In the genomic region with DNA sequence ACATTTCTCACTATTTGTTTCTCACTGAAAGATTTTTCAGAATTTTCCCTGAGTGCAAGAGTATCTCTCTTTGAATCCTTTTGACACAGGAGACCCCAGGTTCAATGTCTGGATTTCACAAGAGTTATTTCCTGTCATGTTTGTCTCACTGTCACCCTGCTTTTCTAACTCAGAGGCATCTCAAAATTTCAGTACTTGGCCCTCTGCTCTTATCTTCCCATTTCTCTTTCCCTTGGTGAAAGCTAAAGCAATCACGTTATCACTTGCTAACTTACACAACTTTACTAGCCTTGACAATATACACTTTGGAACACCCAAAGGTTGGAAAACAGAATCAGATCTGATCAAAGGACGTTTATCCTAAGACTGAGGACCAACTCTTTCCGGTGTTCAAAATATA, we compare ENCODE assay signal across 33 cellular contexts. TPM values are rescaled to one million over a fixed set of nuclear protein-coding genes. Genes with fewer than 3 reads are reported as not detected.
"Had no signal": no experiment of that assay in that cellular context is flagged by ENCODE, and none has a peak within 500 bp of the region (broad histone marks: within the 10 kb centered on the region; RNA-seq: fewer than 3 reads in every experiment).

No MANE protein-coding gene starts in this region.

- H3K4me1 Mint-ChIP-seq: immature natural killer cell; naive B cell; naive thymus-derived CD8-positive, alpha-beta T cell had no signal

- H3K36me3 Mint-ChIP-seq: immature natural killer cell; naive B cell; naive thymus-derived CD8-positive, alpha-beta T cell had no signal

- ATAC-seq: effector memory CD8-positive, alpha-beta T cell; esophagus mucosa; gastrocnemius medialis; heart right ventricle; left colon; left lobe of liver; left ventricle myocardium superior; lower lobe of right lung; mucosa of descending colon; naive thymus-derived CD8-positive, alpha-beta T cell had no signal

- H3K27ac ChIP-seq: colonic mucosa, epithelial cell of prostate, esophagus squamous epithelium, gastrocnemius medialis, heart right ventricle, lower lobe of right lung had no signal

- DNase-seq: colonic mucosa; cortex of kidney; effector CD8-positive, alpha-beta T cell; effector memory CD8-positive, alpha-beta T cell; endodermal cell; erythroblast; esophagus squamous epithelium; foreskin fibroblast; foreskin melanocyte; gastrocnemius medialis; glutamatergic neuron; head of caudate nucleus; heart right ventricle; hippocampal formation; immature natural killer cell; islet precursor cell; kidney; kidney glomerular epithelial cell; left colon; left ventricle myocardium superior; lower lobe of right lung; mesenchymal stem cell; mucosa of descending colon; naive B cell; naive thymus-derived CD8-positive, alpha-beta T cell had no signal

- H3K9me3 Mint-ChIP-seq: dendritic cell treated with granulocyte-macrophage colony-stimulating factor and Interleukin-4, amounts not matched to agents 40 ng/mL and 50 ng/mL, for 4 days; effector memory CD8-positive, alpha-beta T cell; endodermal cell; immature natural killer cell; naive thymus-derived CD8-positive, alpha-beta T cell had no signal

- H3K36me3 ChIP-seq: colonic mucosa, esophagus squamous epithelium, gastrocnemius medialis, heart right ventricle, lower lobe of right lung had no signal

- H3K27me3 Mint-ChIP-seq: dendritic cell treated with granulocyte-macrophage colony-stimulating factor and Interleukin-4, amounts not matched to agents 40 ng/mL and 50 ng/mL, for 4 days had no signal

- H3K9me3 ChIP-seq: colonic mucosa, esophagus squamous epithelium, gastrocnemius medialis, heart right ventricle, lower lobe of right lung, mucosa of descending colon had no signal

- H3K4me1 ChIP-seq: colonic mucosa, esophagus squamous epithelium, gastrocnemius medialis, heart right ventricle, lower lobe of right lung had no signal

- FAIRE-seq: endometrium, kidney had no signal

- H3K27me3 ChIP-seq: colonic mucosa, esophagus squamous epithelium, gastrocnemius medialis had no signal

- H3K27ac Mint-ChIP-seq: dendritic cell treated with granulocyte-macrophage colony-stimulating factor and Interleukin-4, amounts not matched to agents 40 ng/mL and 50 ng/mL, for 4 days; effector memory CD8-positive, alpha-beta T cell; endodermal cell; immature natural killer cell; mesothelial cell of epicardium; naive B cell; naive thymus-derived CD8-positive, alpha-beta T cell had no signal

- H3K4me3 Mint-ChIP-seq: dendritic cell treated with granulocyte-macrophage colony-stimulating factor and Interleukin-4, amounts not matched to agents 40 ng/mL and 50 ng/mL, for 4 days; effector memory CD8-positive, alpha-beta T cell; endodermal cell; immature natural killer cell; mesothelial cell of epicardium; naive B cell; naive thymus-derived CD8-positive, alpha-beta T cell had no signal

- H3K4me3 ChIP-seq: colonic mucosa, esophagus squamous epithelium, gastrocnemius medialis, heart right ventricle, lower lobe of right lung, mucosa of descending colon had no signal

RNA-seq across cellular contexts. Expression of a gene that starts 17.3 kb away (rescaled TPM):
- total RNA-seq: lung microvascular endothelial cell; myocyte; naive thymus-derived CD8-positive, alpha-beta T cell had no signal
- polyA plus RNA-seq: immature natural killer cell; naive thymus-derived CD8-positive, alpha-beta T cell had no signal
